8 cellular contexts compared by ENCODE assay signal in genomic region chr6:158649289-158650143, GRCh38.
DNase-seq lines count a peak whose midpoint lies in the region; ATAC-seq lines count a peak whose summit lies in the region.

A gene with protein sequence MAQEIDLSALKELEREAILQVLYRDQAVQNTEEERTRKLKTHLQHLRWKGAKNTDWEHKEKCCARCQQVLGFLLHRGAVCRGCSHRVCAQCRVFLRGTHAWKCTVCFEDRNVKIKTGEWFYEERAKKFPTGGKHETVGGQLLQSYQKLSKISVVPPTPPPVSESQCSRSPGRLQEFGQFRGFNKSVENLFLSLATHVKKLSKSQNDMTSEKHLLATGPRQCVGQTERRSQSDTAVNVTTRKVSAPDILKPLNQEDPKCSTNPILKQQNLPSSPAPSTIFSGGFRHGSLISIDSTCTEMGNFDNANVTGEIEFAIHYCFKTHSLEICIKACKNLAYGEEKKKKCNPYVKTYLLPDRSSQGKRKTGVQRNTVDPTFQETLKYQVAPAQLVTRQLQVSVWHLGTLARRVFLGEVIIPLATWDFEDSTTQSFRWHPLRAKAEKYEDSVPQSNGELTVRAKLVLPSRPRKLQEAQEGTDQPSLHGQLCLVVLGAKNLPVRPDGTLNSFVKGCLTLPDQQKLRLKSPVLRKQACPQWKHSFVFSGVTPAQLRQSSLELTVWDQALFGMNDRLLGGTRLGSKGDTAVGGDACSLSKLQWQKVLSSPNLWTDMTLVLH (plus strand): TSS chr6:158650054. CDS start chr6:158663269, 13,215 bp downstream.

- DNase-seq in AML-193 (lab: John Stamatoyannopoulos, UW), result peak; percentile 74 to 91
- peak; percentile 94 for DNase-seq in T-helper 2 cell treated with Interferon-gamma antibody and Interleukin-4, amounts not matched to agents 5 μg/mL and 100 μg/mL, for 36 hours (ENCODE audit: low spot score)
- peak; percentile 87 for DNase-seq in astrocyte of the hippocampus (ENCODE audit: low read depth, low spot score)
- peak; percentile 55 to 57 for DNase-seq in memory B cell (ENCODE audit: low spot score in 2 of 2)
- peak; percentile 61 to 66 for DNase-seq in stimulated activated CD8-positive, alpha-beta memory T cell treated with anti-CD3 and anti-CD28 coated beads, Interleukin-7, amount 100 ng/mL, for 4 hours (ENCODE audit: low read depth in 2 of 2)
- DNase-seq in NCI-H82 (lab: John Stamatoyannopoulos, UW), result no peak

- H3K27me3 Mint-ChIP-seq in T-helper 2 cell treated with Interferon-gamma antibody and Interleukin-4, amounts not matched to agents 5 μg/mL and 100 μg/mL, for 36 hours (ENCODE audit: low read depth), result no peaks in the 10 kb centered on the region
- no peaks in the 10 kb centered on the region for H3K27me3 Mint-ChIP-seq in memory B cell

- H3K36me3 Mint-ChIP-seq in T-helper 2 cell treated with Interferon-gamma antibody and Interleukin-4, amounts not matched to agents 5 μg/mL and 100 μg/mL, for 36 hours (ENCODE audit: low read depth), result peaks cover 29% of the 10 kb centered on the region
- H3K36me3 Mint-ChIP-seq in memory B cell, result no peaks in the 10 kb centered on the region

- peak within 1 kb of the TSS; percentile 85 for H3K4me3 Mint-ChIP-seq in T-helper 2 cell treated with Interferon-gamma antibody and Interleukin-4, amounts not matched to agents 5 μg/mL and 100 μg/mL, for 36 hours
- H3K4me3 Mint-ChIP-seq in memory B cell, result peak within 1 kb of the TSS; percentile 76

- peaks cover 66% of the 10 kb centered on the region for H3K4me1 Mint-ChIP-seq in T-helper 2 cell treated with Interferon-gamma antibody and Interleukin-4, amounts not matched to agents 5 μg/mL and 100 μg/mL, for 36 hours (ENCODE audit: low read depth)
- peaks cover 18% of the 10 kb centered on the region for H3K4me1 Mint-ChIP-seq in memory B cell

- peak; percentile 46 for ATAC-seq in GM19372 (IDR thresholded peaks at IDR 0.05; ENCODE audit: low read depth, unreplicated experiment)
- ATAC-seq in HG03457 (IDR thresholded peaks at IDR 0.05; ENCODE audit: unreplicated experiment), result peak; percentile 40
- ATAC-seq in memory B cell (ENCODE audit: low read depth), result peak; percentile 72

- H3K27ac Mint-ChIP-seq in T-helper 2 cell treated with Interferon-gamma antibody and Interleukin-4, amounts not matched to agents 5 μg/mL and 100 μg/mL, for 36 hours, result peak within 1 kb of the TSS; percentile 97
- H3K27ac Mint-ChIP-seq in memory B cell, result peak within 1 kb of the TSS; percentile 97

- H3K9me3 Mint-ChIP-seq in T-helper 2 cell treated with Interferon-gamma antibody and Interleukin-4, amounts not matched to agents 5 μg/mL and 100 μg/mL, for 36 hours, result no peaks in the 10 kb centered on the region
- no peaks in the 10 kb centered on the region for H3K9me3 Mint-ChIP-seq in memory B cell
